1 cellular context compared by ENCODE assay signal in the genomic region with DNA sequence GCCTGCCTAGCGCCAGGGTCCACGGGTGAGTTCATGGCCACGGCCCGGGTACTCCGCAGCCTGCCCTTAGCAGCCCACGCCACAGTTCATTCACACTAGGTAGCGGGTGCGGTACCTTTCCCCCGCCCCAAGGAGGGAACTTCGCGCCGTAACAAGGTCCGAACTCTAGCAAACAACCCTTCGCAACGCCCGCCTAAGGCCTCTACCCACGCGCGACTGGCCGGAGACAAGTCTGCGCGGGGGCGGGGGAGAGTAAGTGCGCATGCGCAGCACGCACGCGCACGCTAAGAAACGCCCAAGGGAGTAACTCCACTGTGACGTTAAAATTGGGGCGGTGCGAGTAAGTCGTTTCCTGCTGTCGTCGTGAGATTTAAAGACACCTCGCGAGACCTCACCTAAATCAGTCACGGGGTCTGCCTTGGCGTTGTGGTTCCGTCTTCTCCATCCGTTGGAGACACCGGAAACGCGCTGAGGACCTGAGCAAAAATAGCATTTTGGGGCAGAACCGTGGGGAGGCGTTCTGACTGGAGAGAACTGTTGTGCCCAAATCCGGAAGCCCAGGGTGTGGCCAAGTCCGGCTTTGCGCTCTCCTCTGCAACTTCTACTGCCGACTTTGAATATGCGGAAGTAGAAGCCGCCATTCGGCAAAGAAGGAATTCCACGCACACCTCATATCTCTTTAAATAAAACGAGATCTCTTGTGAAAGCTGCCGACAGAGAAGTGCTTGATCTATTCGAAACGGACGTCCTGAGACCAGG.
A peak's percentile ranks its signal among the peaks of the same experiment; 100 is the strongest.
TF ChIP-seq lines count a peak whose summit lies in the region.

Gene RAPGEF6, minus strand, starts transcription at position 234 of the 759 bp plus-strand sequence. Its CDS starts 199 bp downstream, at position 35.

TF ChIP-seq in K562, 482 proteins besides CTCF, POLR2A, EP300 and RAD21 (continued from another document and continues in another):
- TF ChIP-seq ZBTB12 (CRISPR knock-in tag; IDR thresholded peaks at IDR 0.05) (peak; percentile 6; the same call in 1 of the 2 replicates), ZNF707 (CRISPR knock-in tag; conservative IDR thresholded peaks at IDR 0.05) (no peak), CBX1 (IDR thresholded peaks at IDR 0.05; ENCODE audit: low read depth) (peak; percentile 59), TCF3 (CRISPR knock-in tag; IDR thresholded peaks at IDR 0.05) (0 out of 2 replicates have a peak, but pooled peaks have one; percentile 17), ZNF695 (CRISPR knock-in tag; IDR thresholded peaks at IDR 0.05) (no peak), THAP7 (CRISPR knock-in tag; IDR thresholded peaks at IDR 0.05) (no peak), PATZ1 (CRISPR knock-in tag; IDR thresholded peaks at IDR 0.05; ENCODE audit: borderline replicate concordance) (no peak), ATF4 (CRISPR knock-in tag; IDR thresholded peaks at IDR 0.05) (no peak), SMARCE1 (IDR thresholded peaks at IDR 0.05) (no peak; the same call in 1 of the 2 replicates), MED1 (CRISPR knock-in tag; IDR thresholded peaks at IDR 0.05; ENCODE audit: borderline replicate concordance) (no peak), BACH1 (tag; IDR thresholded peaks at IDR 0.05) (no peak), NUFIP1 (IDR thresholded peaks at IDR 0.05; ENCODE audit: partially characterized antibody) (no peak), ZNF274 (IDR thresholded peaks at IDR 0.05; ENCODE audit: borderline replicate concordance, low read depth, low read length) (no peak), GATAD2B (IDR thresholded peaks at IDR 0.05; ENCODE audit: borderline replicate concordance) (peak; percentile 54), ZNF347 (CRISPR knock-in tag; IDR thresholded peaks at IDR 0.05; ENCODE audit: low read depth) (no peak), PML (IDR thresholded peaks at IDR 0.05; ENCODE audit: low read length) (peak; percentile 69), SRSF7 (optimal IDR thresholded peaks at IDR 0.05; ENCODE audit: low read depth, low read length) (no peak), ZNF140 (CRISPR knock-in tag; IDR thresholded peaks at IDR 0.05) (no peak), SP1 (CRISPR knock-in tag; IDR thresholded peaks at IDR 0.05) (peak; percentile 74), SNAPC5 (CRISPR knock-in tag; IDR thresholded peaks at IDR 0.05) (no peak), POLR2G (IDR thresholded peaks at IDR 0.05; ENCODE audit: low read depth, low read length) (peak; percentile 97), TEAD4 (IDR thresholded peaks at IDR 0.05; ENCODE audit: low read length) (0 out of 2 replicates have a peak, but pooled peaks have one; percentile 64), TEAD4 (CRISPR knock-in tag; IDR thresholded peaks at IDR 0.05; ENCODE audit: borderline replicate concordance) (no peak), CCNT2 (IDR thresholded peaks at IDR 0.05; ENCODE audit: borderline replicate concordance, extremely low read depth, insufficient read length, low read depth, low read length) (peak; percentile 43), ZFX (CRISPR knock-in tag; IDR thresholded peaks at IDR 0.05) (peak; percentile 91), CBX5 (IDR thresholded peaks at IDR 0.05; ENCODE audit: borderline replicate concordance, low read depth) (0 out of 2 replicates have a peak, but pooled peaks have one; percentile 18), MAFK (IDR thresholded peaks at IDR 0.05; ENCODE audit: low read length) (no peak), ESRRB (CRISPR knock-in tag; IDR thresholded peaks at IDR 0.05; ENCODE audit: borderline replicate concordance) (0 out of 2 replicates have a peak, but pooled peaks have one; percentile 7), ZNF75A (CRISPR knock-in tag; IDR thresholded peaks at IDR 0.05) (no peak), MNT (conservative IDR thresholded peaks at IDR 0.05) (peak; percentile 86 to 89)
- TF ChIP-seq, protein P1, sequence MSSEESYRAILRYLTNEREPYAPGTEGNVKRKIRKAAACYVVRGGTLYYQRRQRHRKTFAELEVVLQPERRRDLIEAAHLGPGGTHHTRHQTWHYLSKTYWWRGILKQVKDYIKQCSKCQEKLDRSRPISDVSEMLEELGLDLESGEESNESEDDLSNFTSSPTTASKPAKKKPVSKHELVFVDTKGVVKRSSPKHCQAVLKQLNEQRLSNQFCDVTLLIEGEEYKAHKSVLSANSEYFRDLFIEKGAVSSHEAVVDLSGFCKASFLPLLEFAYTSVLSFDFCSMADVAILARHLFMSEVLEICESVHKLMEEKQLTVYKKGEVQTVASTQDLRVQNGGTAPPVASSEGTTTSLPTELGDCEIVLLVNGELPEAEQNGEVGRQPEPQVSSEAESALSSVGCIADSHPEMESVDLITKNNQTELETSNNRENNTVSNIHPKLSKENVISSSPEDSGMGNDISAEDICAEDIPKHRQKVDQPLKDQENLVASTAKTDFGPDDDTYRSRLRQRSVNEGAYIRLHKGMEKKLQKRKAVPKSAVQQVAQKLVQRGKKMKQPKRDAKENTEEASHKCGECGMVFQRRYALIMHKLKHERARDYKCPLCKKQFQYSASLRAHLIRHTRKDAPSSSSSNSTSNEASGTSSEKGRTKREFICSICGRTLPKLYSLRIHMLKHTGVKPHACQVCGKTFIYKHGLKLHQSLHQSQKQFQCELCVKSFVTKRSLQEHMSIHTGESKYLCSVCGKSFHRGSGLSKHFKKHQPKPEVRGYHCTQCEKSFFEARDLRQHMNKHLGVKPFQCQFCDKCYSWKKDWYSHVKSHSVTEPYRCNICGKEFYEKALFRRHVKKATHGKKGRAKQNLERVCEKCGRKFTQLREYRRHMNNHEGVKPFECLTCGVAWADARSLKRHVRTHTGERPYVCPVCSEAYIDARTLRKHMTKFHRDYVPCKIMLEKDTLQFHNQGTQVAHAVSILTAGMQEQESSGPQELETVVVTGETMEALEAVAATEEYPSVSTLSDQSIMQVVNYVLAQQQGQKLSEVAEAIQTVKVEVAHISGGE (CRISPR knock-in tag; IDR thresholded peaks at IDR 0.05): peak in 2 of 3 experiments; percentile 58 to 93; a peak in 4 of 6 replicates
- TF ChIP-seq, protein P2, sequence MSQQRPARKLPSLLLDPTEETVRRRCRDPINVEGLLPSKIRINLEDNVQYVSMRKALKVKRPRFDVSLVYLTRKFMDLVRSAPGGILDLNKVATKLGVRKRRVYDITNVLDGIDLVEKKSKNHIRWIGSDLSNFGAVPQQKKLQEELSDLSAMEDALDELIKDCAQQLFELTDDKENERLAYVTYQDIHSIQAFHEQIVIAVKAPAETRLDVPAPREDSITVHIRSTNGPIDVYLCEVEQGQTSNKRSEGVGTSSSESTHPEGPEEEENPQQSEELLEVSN (IDR thresholded peaks at IDR 0.05; ENCODE audit: borderline replicate concordance in 1 of 2, extremely low read depth in 1 of 2, insufficient read depth in 1 of 2, insufficient read length in 1 of 2, low read depth in 1 of 2, low read length in 1 of 2, poor library complexity in 1 of 2, severe bottlenecking in 1 of 2): peak; percentile 69 to 77
- TF ChIP-seq, protein P3, sequence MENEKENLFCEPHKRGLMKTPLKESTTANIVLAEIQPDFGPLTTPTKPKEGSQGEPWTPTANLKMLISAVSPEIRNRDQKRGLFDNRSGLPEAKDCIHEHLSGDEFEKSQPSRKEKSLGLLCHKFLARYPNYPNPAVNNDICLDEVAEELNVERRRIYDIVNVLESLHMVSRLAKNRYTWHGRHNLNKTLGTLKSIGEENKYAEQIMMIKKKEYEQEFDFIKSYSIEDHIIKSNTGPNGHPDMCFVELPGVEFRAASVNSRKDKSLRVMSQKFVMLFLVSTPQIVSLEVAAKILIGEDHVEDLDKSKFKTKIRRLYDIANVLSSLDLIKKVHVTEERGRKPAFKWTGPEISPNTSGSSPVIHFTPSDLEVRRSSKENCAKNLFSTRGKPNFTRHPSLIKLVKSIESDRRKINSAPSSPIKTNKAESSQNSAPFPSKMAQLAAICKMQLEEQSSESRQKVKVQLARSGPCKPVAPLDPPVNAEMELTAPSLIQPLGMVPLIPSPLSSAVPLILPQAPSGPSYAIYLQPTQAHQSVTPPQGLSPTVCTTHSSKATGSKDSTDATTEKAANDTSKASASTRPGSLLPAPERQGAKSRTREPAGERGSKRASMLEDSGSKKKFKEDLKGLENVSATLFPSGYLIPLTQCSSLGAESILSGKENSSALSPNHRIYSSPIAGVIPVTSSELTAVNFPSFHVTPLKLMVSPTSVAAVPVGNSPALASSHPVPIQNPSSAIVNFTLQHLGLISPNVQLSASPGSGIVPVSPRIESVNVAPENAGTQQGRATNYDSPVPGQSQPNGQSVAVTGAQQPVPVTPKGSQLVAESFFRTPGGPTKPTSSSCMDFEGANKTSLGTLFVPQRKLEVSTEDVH (IDR thresholded peaks at IDR 0.05; ENCODE audit: low read depth, partially characterized antibody): peak; percentile 33
- TF ChIP-seq, protein P4, sequence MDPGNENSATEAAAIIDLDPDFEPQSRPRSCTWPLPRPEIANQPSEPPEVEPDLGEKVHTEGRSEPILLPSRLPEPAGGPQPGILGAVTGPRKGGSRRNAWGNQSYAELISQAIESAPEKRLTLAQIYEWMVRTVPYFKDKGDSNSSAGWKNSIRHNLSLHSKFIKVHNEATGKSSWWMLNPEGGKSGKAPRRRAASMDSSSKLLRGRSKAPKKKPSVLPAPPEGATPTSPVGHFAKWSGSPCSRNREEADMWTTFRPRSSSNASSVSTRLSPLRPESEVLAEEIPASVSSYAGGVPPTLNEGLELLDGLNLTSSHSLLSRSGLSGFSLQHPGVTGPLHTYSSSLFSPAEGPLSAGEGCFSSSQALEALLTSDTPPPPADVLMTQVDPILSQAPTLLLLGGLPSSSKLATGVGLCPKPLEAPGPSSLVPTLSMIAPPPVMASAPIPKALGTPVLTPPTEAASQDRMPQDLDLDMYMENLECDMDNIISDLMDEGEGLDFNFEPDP (CRISPR knock-in tag; IDR thresholded peaks at IDR 0.05): 0 out of 2 replicates have a peak, but pooled peaks have one; percentile 49
- TF ChIP-seq, protein P5, sequence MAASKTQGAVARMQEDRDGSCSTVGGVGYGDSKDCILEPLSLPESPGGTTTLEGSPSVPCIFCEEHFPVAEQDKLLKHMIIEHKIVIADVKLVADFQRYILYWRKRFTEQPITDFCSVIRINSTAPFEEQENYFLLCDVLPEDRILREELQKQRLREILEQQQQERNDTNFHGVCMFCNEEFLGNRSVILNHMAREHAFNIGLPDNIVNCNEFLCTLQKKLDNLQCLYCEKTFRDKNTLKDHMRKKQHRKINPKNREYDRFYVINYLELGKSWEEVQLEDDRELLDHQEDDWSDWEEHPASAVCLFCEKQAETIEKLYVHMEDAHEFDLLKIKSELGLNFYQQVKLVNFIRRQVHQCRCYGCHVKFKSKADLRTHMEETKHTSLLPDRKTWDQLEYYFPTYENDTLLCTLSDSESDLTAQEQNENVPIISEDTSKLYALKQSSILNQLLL (CRISPR knock-in tag; IDR thresholded peaks at IDR 0.05; ENCODE audit: borderline replicate concordance): no peak
- TF ChIP-seq, protein P6, sequence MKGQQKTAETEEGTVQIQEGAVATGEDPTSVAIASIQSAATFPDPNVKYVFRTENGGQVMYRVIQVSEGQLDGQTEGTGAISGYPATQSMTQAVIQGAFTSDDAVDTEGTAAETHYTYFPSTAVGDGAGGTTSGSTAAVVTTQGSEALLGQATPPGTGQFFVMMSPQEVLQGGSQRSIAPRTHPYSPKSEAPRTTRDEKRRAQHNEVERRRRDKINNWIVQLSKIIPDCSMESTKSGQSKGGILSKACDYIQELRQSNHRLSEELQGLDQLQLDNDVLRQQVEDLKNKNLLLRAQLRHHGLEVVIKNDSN (CRISPR knock-in tag; IDR thresholded peaks at IDR 0.05): peak; percentile 92
